Comparison of ENCODE assay signal across 14 cellular contexts in genomic region chr6:36668601-36669390, GRCh38. TPM values are rescaled to one million over a fixed set of nuclear protein-coding genes. Genes with fewer than 3 reads are reported as not detected.
DNase-seq lines count a peak whose midpoint lies in the region; ATAC-seq and TF ChIP-seq lines count a peak whose summit lies in the region.
"Had no signal": no experiment of that assay in that cellular context is flagged by ENCODE, and none has a peak within 500 bp of the region (broad histone marks: within the 10 kb centered on the region; RNA-seq: fewer than 3 reads in every experiment).

No MANE protein-coding gene starts in this region.

- H3K79me2 ChIP-seq in GM23338 (replicated peaks; ENCODE audit: insufficient read depth) (no peaks in the 10 kb centered on the region), mesendoderm (ENCODE audit: control insufficient read depth, insufficient read depth, low read length) (no peaks in the 10 kb centered on the region), smooth muscle cell (ENCODE audit: low read depth) (no peaks in the 10 kb centered on the region)

- no peak overlapping the region for H3K23ac ChIP-seq in mesendoderm (ENCODE audit: low read length)

- CTCF ChIA-PET in activated CD4-positive, alpha-beta T cell treated with anti-CD3 and anti-CD28 coated beads, Interleukin-2, amount 10 ng/mL, durations not matched to agents 7 days and 5 days (lab: Charles Lee): interaction anchor here (1.3 to 3.1 kb wide), 3 partner anchors 9 to 97 kb away, joined by 3 to 15 read pairs (median 3); partner anchors contain the start of gene CDKN1A

- H3K36me3 ChIP-seq in GM23338 (ENCODE audit: insufficient read depth): no peaks in the 10 kb centered on the region
- no peaks in the 10 kb centered on the region for H3K36me3 ChIP-seq in SJCRH30
- H3K36me3 ChIP-seq in mesendoderm (ENCODE audit: control insufficient read depth, insufficient read depth, low read length): no peaks in the 10 kb centered on the region
- no peaks in the 10 kb centered on the region for H3K36me3 ChIP-seq in smooth muscle cell (ENCODE audit: low read depth)
- no peaks in the 10 kb centered on the region for H3K36me3 ChIP-seq in transverse colon
- H3K36me3 ChIP-seq: MG63 had no signal

- H3K4me1 ChIP-seq in GM23338 (ENCODE audit: insufficient read depth): peaks cover 37% of the 10 kb centered on the region
- peaks cover 35% of the 10 kb centered on the region for H3K4me1 ChIP-seq in SJCRH30
- peaks cover 5% of the 10 kb centered on the region for H3K4me1 ChIP-seq in mesendoderm (ENCODE audit: control insufficient read depth, low read depth, low read length)
- H3K4me1 ChIP-seq in smooth muscle cell (ENCODE audit: low read depth): peaks cover 28% of the 10 kb centered on the region
- peaks cover 0 to 16% (median 5%) of the 10 kb centered on the region in 4 donors for H3K4me1 ChIP-seq in transverse colon

- H3K27me3 Mint-ChIP-seq in GM23338 (ENCODE audit: insufficient read depth, low read depth, poor library complexity): peaks cover 9% of the 10 kb centered on the region
- H3K27me3 Mint-ChIP-seq in activated CD4-positive, alpha-beta T cell treated with anti-CD3 and anti-CD28 coated beads, Interleukin-2, amount 10 ng/mL, durations not matched to agents 7 days and 5 days: peaks cover 2% of the 10 kb centered on the region

- H3K4me1 Mint-ChIP-seq in GM23338: peaks cover 36% of the 10 kb centered on the region
- H3K4me1 Mint-ChIP-seq in activated CD4-positive, alpha-beta T cell treated with anti-CD3 and anti-CD28 coated beads, Interleukin-2, amount 10 ng/mL, durations not matched to agents 7 days and 5 days: peaks cover 7% of the 10 kb centered on the region

- H2AK5ac ChIP-seq in mesendoderm (ENCODE audit: low read length): no peak overlapping the region

- DNase-seq in GM23338 (ENCODE audit: low spot score): no peak
- peak; percentile 47 to 67 for DNase-seq in SJCRH30
- no peak for DNase-seq in mesendoderm
- DNase-seq in smooth muscle cell (lab: John Stamatoyannopoulos, UW; ENCODE audit: unreplicated experiment): no peak
- no peak for DNase-seq in transverse colon
- no peak for DNase-seq in NCI-H1048 (lab: John Stamatoyannopoulos, UW)
- no peak for DNase-seq in activated CD4-positive, alpha-beta T cell treated with anti-CD3 and anti-CD28 coated beads, Interleukin-2, amount 10 ng/mL, durations not matched to agents 7 days and 5 days
- DNase-seq: MG63, NCI-H1105 treated with DMSO at 0.1 percent for 48 hours, NCI-H187, NCI-H510A treated with DMSO at 0.1 percent for 48 hours had no signal

- no peak for TF ChIP-seq CTCF in GM23338 (conservative IDR thresholded peaks at IDR 0.05; ENCODE audit: low read depth in 2 of 2)
- no peak for TF ChIP-seq CTCF in smooth muscle cell (IDR thresholded peaks at IDR 0.05; ENCODE audit: borderline replicate concordance, insufficient read depth, poor library complexity, severe bottlenecking)
- no peak for TF ChIP-seq CTCF in transverse colon (IDR thresholded peaks at IDR 0.05)

- H3K79me1 ChIP-seq in mesendoderm (ENCODE audit: low read length): no peaks in the 10 kb centered on the region

- H2BK120ac ChIP-seq in mesendoderm (ENCODE audit: low read depth, low read length): no peak overlapping the region

- H3K27me3 ChIP-seq in GM23338 (ENCODE audit: insufficient read depth) (no peaks in the 10 kb centered on the region), SJCRH30 (no peaks in the 10 kb centered on the region), mesendoderm (ENCODE audit: insufficient read depth, low read length, poor library complexity) (no peaks in the 10 kb centered on the region), smooth muscle cell (ENCODE audit: low read depth) (no peaks in the 10 kb centered on the region), transverse colon (no peaks in the 10 kb centered on the region)
- H3K27me3 ChIP-seq: MG63 had no signal

- no peak overlapping the region for H3K4ac ChIP-seq in mesendoderm (ENCODE audit: low read depth, low read length)

- H4K8ac ChIP-seq in mesendoderm (ENCODE audit: low read depth, low read length): no peak overlapping the region

- H3K36me3 Mint-ChIP-seq in GM23338 (ENCODE audit: low read depth): no peaks in the 10 kb centered on the region
- no peaks in the 10 kb centered on the region for H3K36me3 Mint-ChIP-seq in activated CD4-positive, alpha-beta T cell treated with anti-CD3 and anti-CD28 coated beads, Interleukin-2, amount 10 ng/mL, durations not matched to agents 7 days and 5 days (ENCODE audit: low read depth)

- no peak overlapping the region for H2BK15ac ChIP-seq in mesendoderm (replicated peaks; ENCODE audit: low read depth)

- H2AFZ ChIP-seq in GM23338 (0 out of 2 replicates have a peak overlapping the region, but pooled peaks have one; percentile 59), smooth muscle cell (ENCODE audit: low read depth) (no peak overlapping the region)

- WGBS in mesendoderm (ENCODE audit: extremely low coverage, insufficient coverage, low lambda C conversion rate): no CpG with 5 or more reads among the region's 13 CpGs
- 94% methylated on average over 13 of the region's 13 CpGs for WGBS in smooth muscle cell (ENCODE audit: low lambda C conversion rate)
- 89 to 90% methylated on average over 2 to 13 of the region's 13 CpGs for WGBS in transverse colon (ENCODE audit: low coverage in 1 of 2), 2 donors

- no peaks in the 10 kb centered on the region for H3K9me3 Mint-ChIP-seq in GM23338
- no peaks in the 10 kb centered on the region for H3K9me3 Mint-ChIP-seq in activated CD4-positive, alpha-beta T cell treated with anti-CD3 and anti-CD28 coated beads, Interleukin-2, amount 10 ng/mL, durations not matched to agents 7 days and 5 days

- H4K20me1 ChIP-seq in GM23338 (replicated peaks; ENCODE audit: insufficient read depth) (no peaks in the 10 kb centered on the region), smooth muscle cell (ENCODE audit: low read depth) (no peaks in the 10 kb centered on the region)

- H2BK5ac ChIP-seq in mesendoderm (ENCODE audit: low read length): no peak overlapping the region

- POLR2A ChIA-PET in activated CD4-positive, alpha-beta T cell treated with anti-CD3 and anti-CD28 coated beads, Interleukin-2, amount 10 ng/mL, durations not matched to agents 7 days and 5 days (lab: Charles Lee): no interaction called here

- peaks cover 4% of the 10 kb centered on the region; the same call in 1 of the 2 replicates for H3K9me2 ChIP-seq in GM23338 (ENCODE audit: insufficient read depth)

- no peaks in the 10 kb centered on the region for H3K9me3 ChIP-seq in SJCRH30 (replicated peaks)
- H3K9me3 ChIP-seq in smooth muscle cell (replicated peaks; ENCODE audit: low read depth): no peaks in the 10 kb centered on the region
- no peaks in the 10 kb centered on the region for H3K9me3 ChIP-seq in transverse colon
- H3K9me3 ChIP-seq: MG63 had no signal

- in situ Hi-C loops in transverse colon (cut with MboI; ENCODE audit: low pct_ligation_motif_present in 1 of 4, low pct_unique_long_range_greater_than_20kb in 1 of 4, low sequenced_read_pairs in 3 of 4): no loop called here

- H3F3A ChIP-seq in GM23338 (replicated peaks; ENCODE audit: low read depth): 0 out of 2 replicates have a peak, but pooled peaks cover 2% of the 10 kb centered on the region
- H3F3A ChIP-seq in smooth muscle cell (ENCODE audit: low read depth): peaks cover 8% of the 10 kb centered on the region

- H3K4me2 ChIP-seq in GM23338: 0 out of 2 replicates have a peak overlapping the region, but pooled peaks have one; percentile 32
- no peak overlapping the region for H3K4me2 ChIP-seq in mesendoderm (ENCODE audit: low read length)
- H3K4me2 ChIP-seq in smooth muscle cell: no peak overlapping the region
- H3K4me2 ChIP-seq: KMS-11 had no signal

- intact Hi-C loops in transverse colon (cut with DNase I; ENCODE audit: low total_unique reads): no loop called here

- TF ChIP-seq POLR2A in transverse colon (IDR thresholded peaks at IDR 0.05): no peak

- no peak for TF ChIP-seq EP300 in transverse colon (IDR thresholded peaks at IDR 0.05; ENCODE audit: low read depth)

- H3K4me3 Mint-ChIP-seq in GM23338: no peak overlapping the region
- no peak overlapping the region for H3K4me3 Mint-ChIP-seq in activated CD4-positive, alpha-beta T cell treated with anti-CD3 and anti-CD28 coated beads, Interleukin-2, amount 10 ng/mL, durations not matched to agents 7 days and 5 days

- H3K27ac ChIP-seq in GM23338 (ENCODE audit: low read depth) (no peak overlapping the region), SJCRH30 (no peak overlapping the region), mesendoderm (ENCODE audit: low read depth, low read length) (no peak overlapping the region), smooth muscle cell (ENCODE audit: low read depth) (no peak overlapping the region), transverse colon (no peak overlapping the region)
- H3K27ac ChIP-seq: KMS-11 had no signal

- H3K9ac ChIP-seq in mesendoderm (ENCODE audit: low read length): no peak overlapping the region
- peak overlapping the region; percentile 66 for H3K9ac ChIP-seq in smooth muscle cell (ENCODE audit: low read depth)
- H3K9ac ChIP-seq: KMS-11 had no signal

- H4K5ac ChIP-seq in mesendoderm (ENCODE audit: low read length): no peak overlapping the region

- ATAC-seq in GM23338: no peak

- no peak overlapping the region for H3K56ac ChIP-seq in mesendoderm (ENCODE audit: low read length)

- no peak overlapping the region for H3K4me3 ChIP-seq in GM23338
- no peak overlapping the region for H3K4me3 ChIP-seq in SJCRH30
- no peak overlapping the region for H3K4me3 ChIP-seq in mesendoderm (ENCODE audit: low read length)
- H3K4me3 ChIP-seq in smooth muscle cell: no peak overlapping the region
- H3K4me3 ChIP-seq in transverse colon: no peak overlapping the region
- H3K4me3 ChIP-seq: MG63 had no signal

- H3K27ac Mint-ChIP-seq in GM23338: no peak overlapping the region
- H3K27ac Mint-ChIP-seq in activated CD4-positive, alpha-beta T cell treated with anti-CD3 and anti-CD28 coated beads, Interleukin-2, amount 10 ng/mL, durations not matched to agents 7 days and 5 days: no peak overlapping the region

- peak overlapping the region; percentile 41 for H3K18ac ChIP-seq in mesendoderm (ENCODE audit: low read length)

RNA-seq across cellular contexts. Expression of gene CDKN1A, which starts 9.7 kb away (rescaled TPM):
- total RNA-seq in GM23338 (2014; rRNA removed; shearing (Covaris generic)): 44.4 and 45.6 TPM in 2 replicates
- polyA plus RNA-seq in GM23338 (2016; fragmentation: Nextera tagmentation; extraction: Ambion mirVana) (31.5 and 34.0 TPM in 2 replicates), smooth muscle cell (1,623 and 1,633 TPM in 2 replicates)
- total RNA-seq in SJCRH30 (2014; rRNA removed; shearing (Covaris generic)): 56.1 and 57.8 TPM in 2 replicates
- polyA plus RNA-seq in mesendoderm (2013, experiment 1 of 2): 6.0 TPM
- 5.9 TPM for polyA plus RNA-seq in mesendoderm (2013, experiment 2 of 2)
- total RNA-seq in smooth muscle cell (859 and 967 TPM in 2 replicates), transverse colon (100 to 1,000 TPM in 3 of 4 donors, 10 to 100 TPM in 1; 34.6 to 613 (median 264) TPM)
- 10 to 100 TPM; 36.7 to 39.5 TPM for total RNA-seq in activated CD4-positive, alpha-beta T cell treated with anti-CD3 and anti-CD28 coated beads, Interleukin-2, amount 10 ng/mL, durations not matched to agents 7 days and 5 days

RNA-seq across cellular contexts. Expression of gene RAB44, which starts 28.8 kb away (rescaled TPM):
- not detected in 2 replicates for total RNA-seq in GM23338 (2014; rRNA removed; shearing (Covaris generic))
- polyA plus RNA-seq in GM23338 (2016; fragmentation: Nextera tagmentation; extraction: Ambion mirVana): not detected in 2 replicates
- not detected in 2 replicates for total RNA-seq in SJCRH30 (2014; rRNA removed; shearing (Covaris generic))
- 0.01 TPM for polyA plus RNA-seq in mesendoderm (2013, experiment 1 of 2)
- polyA plus RNA-seq in mesendoderm (2013, experiment 2 of 2): not detected
- not detected in 2 replicates for total RNA-seq in smooth muscle cell
- polyA plus RNA-seq in smooth muscle cell: 0.03 and 0.17 TPM in 2 replicates
- 1 to 10 TPM in 1 of 4 donors, under 1 TPM in 3; 0.14 to 1.1 (median 0.46) TPM for total RNA-seq in transverse colon
- under 1 TPM; 0.08 to 0.15 TPM for total RNA-seq in activated CD4-positive, alpha-beta T cell treated with anti-CD3 and anti-CD28 coated beads, Interleukin-2, amount 10 ng/mL, durations not matched to agents 7 days and 5 days
- total RNA-seq: RPMI7951, SK-MEL-5 had no signal

Comparison
In these comparisons a context has a peak if more than half of its experiments do, and no peak if none do; other contexts are left out.
1. DNase-seq: peak in SJCRH30 (2 of 2); none in GM23338 (single experiment), mesendoderm (single experiment), smooth muscle cell (single experiment), transverse colon (single experiment), NCI-H1048 (single experiment) and activated CD4-positive, alpha-beta T cell treated with anti-CD3 and anti-CD28 coated beads, Interleukin-2, amount 10 ng/mL, durations not matched to agents 7 days and 5 days (single experiment).